ENCODE assay signal across 2 cellular contexts in the genomic region with DNA sequence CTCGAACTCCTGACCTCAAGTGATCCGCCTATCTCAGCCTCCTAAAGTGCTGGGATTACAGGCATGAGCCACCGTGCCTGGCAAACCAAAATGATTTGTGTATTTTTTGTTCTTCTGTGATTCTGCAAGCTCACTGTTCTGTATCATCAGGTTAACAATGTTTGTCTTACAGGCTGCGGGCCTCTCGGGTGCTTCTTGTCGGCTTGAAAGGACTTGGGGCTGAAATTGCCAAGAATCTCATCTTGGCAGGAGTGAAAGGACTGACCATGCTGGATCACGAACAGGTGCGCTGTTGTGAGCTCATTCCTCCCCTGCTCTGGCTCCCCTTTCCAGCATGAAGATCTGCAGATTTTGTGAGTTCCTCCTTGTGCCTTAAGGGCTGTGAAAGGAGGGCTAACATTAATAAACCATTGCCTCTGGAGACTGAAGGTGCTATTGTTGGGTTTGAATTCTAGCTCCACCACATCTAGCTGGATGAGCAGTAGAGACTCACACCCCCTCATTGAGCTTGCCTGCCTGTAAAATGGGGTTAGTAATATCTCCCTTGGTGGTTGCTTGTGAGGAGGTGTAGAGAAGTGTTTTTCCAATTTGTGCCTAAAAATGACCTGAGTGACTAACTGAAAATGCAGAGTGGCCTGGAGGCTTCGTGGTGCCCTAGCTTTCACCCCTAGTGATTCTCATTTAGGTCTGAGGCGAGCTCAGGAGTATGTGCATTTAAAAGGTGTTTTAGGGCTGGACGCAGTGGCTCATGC.
TF ChIP-seq lines count a peak whose summit lies in the region.

No MANE protein-coding gene starts in this region.

TF ChIP-seq in GM23338, 12 proteins besides CTCF, POLR2A, EP300 and RAD21 (continues in another document):
- no peak for TF ChIP-seq ZNF331 (CRISPR knock-in tag; IDR thresholded peaks at IDR 0.05; ENCODE audit: low read depth)
- no peak for TF ChIP-seq ZNF114 (CRISPR knock-in tag; IDR thresholded peaks at IDR 0.05)
- no peak for TF ChIP-seq EZH2 (IDR thresholded peaks at IDR 0.05; ENCODE audit: low read depth, unreplicated experiment)
- TF ChIP-seq CREB1 (CRISPR knock-in tag; IDR thresholded peaks at IDR 0.05; ENCODE audit: low read depth) = no peak
- no peak for TF ChIP-seq EZH2phosphoT487 (IDR thresholded peaks at IDR 0.05; ENCODE audit: unreplicated experiment)
- TF ChIP-seq JUNB (IDR thresholded peaks at IDR 0.05; ENCODE audit: unreplicated experiment) = no peak
- TF ChIP-seq, protein P1, sequence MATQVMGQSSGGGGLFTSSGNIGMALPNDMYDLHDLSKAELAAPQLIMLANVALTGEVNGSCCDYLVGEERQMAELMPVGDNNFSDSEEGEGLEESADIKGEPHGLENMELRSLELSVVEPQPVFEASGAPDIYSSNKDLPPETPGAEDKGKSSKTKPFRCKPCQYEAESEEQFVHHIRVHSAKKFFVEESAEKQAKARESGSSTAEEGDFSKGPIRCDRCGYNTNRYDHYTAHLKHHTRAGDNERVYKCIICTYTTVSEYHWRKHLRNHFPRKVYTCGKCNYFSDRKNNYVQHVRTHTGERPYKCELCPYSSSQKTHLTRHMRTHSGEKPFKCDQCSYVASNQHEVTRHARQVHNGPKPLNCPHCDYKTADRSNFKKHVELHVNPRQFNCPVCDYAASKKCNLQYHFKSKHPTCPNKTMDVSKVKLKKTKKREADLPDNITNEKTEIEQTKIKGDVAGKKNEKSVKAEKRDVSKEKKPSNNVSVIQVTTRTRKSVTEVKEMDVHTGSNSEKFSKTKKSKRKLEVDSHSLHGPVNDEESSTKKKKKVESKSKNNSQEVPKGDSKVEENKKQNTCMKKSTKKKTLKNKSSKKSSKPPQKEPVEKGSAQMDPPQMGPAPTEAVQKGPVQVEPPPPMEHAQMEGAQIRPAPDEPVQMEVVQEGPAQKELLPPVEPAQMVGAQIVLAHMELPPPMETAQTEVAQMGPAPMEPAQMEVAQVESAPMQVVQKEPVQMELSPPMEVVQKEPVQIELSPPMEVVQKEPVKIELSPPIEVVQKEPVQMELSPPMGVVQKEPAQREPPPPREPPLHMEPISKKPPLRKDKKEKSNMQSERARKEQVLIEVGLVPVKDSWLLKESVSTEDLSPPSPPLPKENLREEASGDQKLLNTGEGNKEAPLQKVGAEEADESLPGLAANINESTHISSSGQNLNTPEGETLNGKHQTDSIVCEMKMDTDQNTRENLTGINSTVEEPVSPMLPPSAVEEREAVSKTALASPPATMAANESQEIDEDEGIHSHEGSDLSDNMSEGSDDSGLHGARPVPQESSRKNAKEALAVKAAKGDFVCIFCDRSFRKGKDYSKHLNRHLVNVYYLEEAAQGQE (IDR thresholded peaks at IDR 0.05; ENCODE audit: unreplicated experiment) = no peak
- TF ChIP-seq, protein P2, sequence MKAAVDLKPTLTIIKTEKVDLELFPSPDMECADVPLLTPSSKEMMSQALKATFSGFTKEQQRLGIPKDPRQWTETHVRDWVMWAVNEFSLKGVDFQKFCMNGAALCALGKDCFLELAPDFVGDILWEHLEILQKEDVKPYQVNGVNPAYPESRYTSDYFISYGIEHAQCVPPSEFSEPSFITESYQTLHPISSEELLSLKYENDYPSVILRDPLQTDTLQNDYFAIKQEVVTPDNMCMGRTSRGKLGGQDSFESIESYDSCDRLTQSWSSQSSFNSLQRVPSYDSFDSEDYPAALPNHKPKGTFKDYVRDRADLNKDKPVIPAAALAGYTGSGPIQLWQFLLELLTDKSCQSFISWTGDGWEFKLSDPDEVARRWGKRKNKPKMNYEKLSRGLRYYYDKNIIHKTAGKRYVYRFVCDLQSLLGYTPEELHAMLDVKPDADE (IDR thresholded peaks at IDR 0.05) = no peak

TF ChIP-seq in SK-N-SH, 30 proteins besides CTCF, POLR2A, EP300 and RAD21:
- no peak for TF ChIP-seq FOXJ3 (CRISPR knock-in tag; IDR thresholded peaks at IDR 0.05)
- TF ChIP-seq GATA2 (CRISPR knock-in tag; IDR thresholded peaks at IDR 0.05) = no peak
- TF ChIP-seq ELF1 (IDR thresholded peaks at IDR 0.05) = no peak
- TF ChIP-seq, protein P3, sequence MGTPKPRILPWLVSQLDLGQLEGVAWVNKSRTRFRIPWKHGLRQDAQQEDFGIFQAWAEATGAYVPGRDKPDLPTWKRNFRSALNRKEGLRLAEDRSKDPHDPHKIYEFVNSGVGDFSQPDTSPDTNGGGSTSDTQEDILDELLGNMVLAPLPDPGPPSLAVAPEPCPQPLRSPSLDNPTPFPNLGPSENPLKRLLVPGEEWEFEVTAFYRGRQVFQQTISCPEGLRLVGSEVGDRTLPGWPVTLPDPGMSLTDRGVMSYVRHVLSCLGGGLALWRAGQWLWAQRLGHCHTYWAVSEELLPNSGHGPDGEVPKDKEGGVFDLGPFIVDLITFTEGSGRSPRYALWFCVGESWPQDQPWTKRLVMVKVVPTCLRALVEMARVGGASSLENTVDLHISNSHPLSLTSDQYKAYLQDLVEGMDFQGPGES (IDR thresholded peaks at IDR 0.05; ENCODE audit: low read depth, low read length) = no peak
- no peak for TF ChIP-seq FOXM1 (IDR thresholded peaks at IDR 0.05; ENCODE audit: low read depth)
- no peak for TF ChIP-seq POLR2AphosphoS5 (IDR thresholded peaks at IDR 0.05; ENCODE audit: low read depth, low read length)
- TF ChIP-seq CHD2 (IDR thresholded peaks at IDR 0.05; ENCODE audit: low read length, partially characterized antibody) = no peak
- no peak for TF ChIP-seq MEF2A (IDR thresholded peaks at IDR 0.05; ENCODE audit: borderline replicate concordance, low read depth)
- no peak for TF ChIP-seq NFIC (IDR thresholded peaks at IDR 0.05; ENCODE audit: borderline replicate concordance)
- TF ChIP-seq GABPA (IDR thresholded peaks at IDR 0.05; ENCODE audit: low read depth) = no peak
- TF ChIP-seq, protein P4, sequence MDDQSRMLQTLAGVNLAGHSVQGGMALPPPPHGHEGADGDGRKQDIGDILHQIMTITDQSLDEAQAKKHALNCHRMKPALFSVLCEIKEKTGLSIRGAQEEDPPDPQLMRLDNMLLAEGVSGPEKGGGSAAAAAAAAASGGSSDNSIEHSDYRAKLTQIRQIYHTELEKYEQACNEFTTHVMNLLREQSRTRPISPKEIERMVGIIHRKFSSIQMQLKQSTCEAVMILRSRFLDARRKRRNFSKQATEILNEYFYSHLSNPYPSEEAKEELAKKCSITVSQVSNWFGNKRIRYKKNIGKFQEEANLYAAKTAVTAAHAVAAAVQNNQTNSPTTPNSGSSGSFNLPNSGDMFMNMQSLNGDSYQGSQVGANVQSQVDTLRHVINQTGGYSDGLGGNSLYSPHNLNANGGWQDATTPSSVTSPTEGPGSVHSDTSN (IDR thresholded peaks at IDR 0.05) = no peak
- TF ChIP-seq, protein P5, sequence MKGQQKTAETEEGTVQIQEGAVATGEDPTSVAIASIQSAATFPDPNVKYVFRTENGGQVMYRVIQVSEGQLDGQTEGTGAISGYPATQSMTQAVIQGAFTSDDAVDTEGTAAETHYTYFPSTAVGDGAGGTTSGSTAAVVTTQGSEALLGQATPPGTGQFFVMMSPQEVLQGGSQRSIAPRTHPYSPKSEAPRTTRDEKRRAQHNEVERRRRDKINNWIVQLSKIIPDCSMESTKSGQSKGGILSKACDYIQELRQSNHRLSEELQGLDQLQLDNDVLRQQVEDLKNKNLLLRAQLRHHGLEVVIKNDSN (IDR thresholded peaks at IDR 0.05; ENCODE audit: borderline replicate concordance, low read depth) = no peak
- TF ChIP-seq NRF1 (IDR thresholded peaks at IDR 0.05; ENCODE audit: low read depth, low read length) = no peak
- no peak for TF ChIP-seq TAF1 (IDR thresholded peaks at IDR 0.05; ENCODE audit: borderline replicate concordance, low read depth, low read length)
- no peak for TF ChIP-seq JUND (IDR thresholded peaks at IDR 0.05)
